In the genomic region with DNA sequence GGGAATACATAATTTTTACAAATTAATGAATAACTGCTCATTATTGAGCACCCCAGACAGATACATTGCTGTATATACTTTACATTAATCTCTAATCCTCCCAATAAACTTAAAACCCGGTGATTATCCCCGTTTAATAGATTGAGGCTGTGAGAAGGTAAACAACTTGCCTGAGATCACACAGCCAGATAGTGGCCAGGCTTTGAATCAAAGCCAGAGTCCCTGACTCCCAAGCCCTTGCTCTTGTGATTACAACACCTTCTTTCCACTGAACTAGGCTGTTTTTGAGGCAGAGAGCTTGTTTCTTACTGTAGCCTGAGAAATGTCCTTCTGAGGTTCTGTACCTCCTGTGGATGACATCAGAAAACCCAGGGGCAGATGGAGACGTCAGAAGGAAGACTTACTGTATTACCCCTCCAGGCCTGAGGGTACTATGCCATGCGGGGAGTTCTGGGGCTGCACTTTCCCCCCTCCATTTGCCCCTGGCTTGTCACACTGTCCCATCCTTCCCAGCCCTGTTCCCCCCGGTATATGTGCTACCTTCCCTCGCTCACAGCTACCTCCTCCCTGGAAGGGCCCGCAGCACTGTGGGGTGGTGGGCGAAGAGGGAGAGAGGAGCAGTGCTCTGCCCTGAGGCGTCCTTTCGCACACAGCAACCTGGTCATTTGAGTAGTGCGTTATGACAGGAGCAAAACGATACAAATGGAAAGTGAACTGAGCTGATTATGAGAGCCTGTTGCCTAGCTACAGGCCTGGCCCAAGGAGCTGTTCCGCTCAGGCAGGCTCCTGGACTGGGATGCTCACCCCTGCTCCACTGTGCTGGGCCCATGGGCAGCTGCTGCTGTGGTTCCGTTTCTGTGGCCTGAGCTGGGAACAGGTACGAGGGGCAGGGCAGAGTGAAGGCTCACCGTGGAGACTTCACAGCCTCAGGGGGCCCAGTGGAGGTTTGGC, we compare ENCODE assay signal across 12 cellular contexts. TPM values are rescaled to one million over a fixed set of nuclear protein-coding genes. Genes with fewer than 3 reads are reported as not detected.
DNase-seq lines count a peak whose midpoint lies in the region; ATAC-seq and TF ChIP-seq lines count a peak whose summit lies in the region.
"Had no signal": no experiment of that assay in that cellular context is flagged by ENCODE, and none has a peak within 500 bp of the region (broad histone marks: within the 10 kb centered on the region; RNA-seq: fewer than 3 reads in every experiment).

No MANE protein-coding gene starts in this region.

- no peak for TF ChIP-seq CTCF in glutamatergic neuron (IDR thresholded peaks at IDR 0.05; ENCODE audit: partially characterized antibody, unreplicated experiment)

- peak overlapping the region; percentile 80 for H3K27ac Mint-ChIP-seq in activated CD4-positive, alpha-beta T cell treated with anti-CD3 and anti-CD28 coated beads for 36 hours
- peak overlapping the region; percentile 10 for H3K27ac Mint-ChIP-seq in glutamatergic neuron (ENCODE audit: unreplicated experiment)
- H3K27ac Mint-ChIP-seq in stimulated activated memory B cell treated with anti-CD40 and anti-IgM and Interleukin-4, amounts not matched to agents 10 μg/mL and 1 μg/mL and 100 μg/mL, for 72 hours = peak overlapping the region; percentile 44

- H3K9me3 Mint-ChIP-seq in activated CD4-positive, alpha-beta T cell treated with anti-CD3 and anti-CD28 coated beads for 36 hours (ENCODE audit: low read depth) = no peaks in the 10 kb centered on the region
- H3K9me3 Mint-ChIP-seq in glutamatergic neuron (ENCODE audit: unreplicated experiment) = peaks cover under 1% of the 10 kb centered on the region
- no peaks in the 10 kb centered on the region for H3K9me3 Mint-ChIP-seq in stimulated activated memory B cell treated with anti-CD40 and anti-IgM and Interleukin-4, amounts not matched to agents 10 μg/mL and 1 μg/mL and 100 μg/mL, for 72 hours

- peaks cover 59% of the 10 kb centered on the region for H3K4me1 Mint-ChIP-seq in activated CD4-positive, alpha-beta T cell treated with anti-CD3 and anti-CD28 coated beads for 36 hours
- H3K4me1 Mint-ChIP-seq in glutamatergic neuron (ENCODE audit: low read depth, unreplicated experiment) = peaks cover 15% of the 10 kb centered on the region
- H3K4me1 Mint-ChIP-seq in stimulated activated memory B cell treated with anti-CD40 and anti-IgM and Interleukin-4, amounts not matched to agents 10 μg/mL and 1 μg/mL and 100 μg/mL, for 72 hours = peaks cover 55% of the 10 kb centered on the region

- CTCF ChIA-PET in activated CD4-positive, alpha-beta T cell treated with anti-CD3 and anti-CD28 coated beads for 36 hours (lab: Charles Lee) = interaction anchor here (0.7 to 3.4 kb wide), 7 partner anchors 11 to 569 kb away, joined by 3 to 26 read pairs (median 4); no protein-coding TSS in a partner anchor

- peak; percentile 49 for DNase-seq in activated CD4-positive, alpha-beta T cell treated with anti-CD3 and anti-CD28 coated beads for 36 hours
- no peak for DNase-seq in activated CD4-positive, alpha-beta T cell treated with anti-CD3 and anti-CD28 coated beads, Interleukin-2, amount 50 U/mL, for 48 hours
- DNase-seq in NCI-H82 (lab: John Stamatoyannopoulos, UW) (peak; percentile 61), glutamatergic neuron (no peak), NCI-H2171 treated with DMSO at 0.1 percent for 48 hours (lab: John Stamatoyannopoulos, UW) (no peak), GF-D8 (lab: John Stamatoyannopoulos, UW) (no peak)
- DNase-seq: GDM1; left cardiac atrium; NCI-H2081; stimulated activated CD4-positive, alpha-beta T cell treated with anti-CD3 and anti-CD28 coated beads, Interleukin-4, amount 100 ng/mL, for 24 hours had no signal

- intact Hi-C loops in activated CD4-positive, alpha-beta T cell treated with anti-CD3 and anti-CD28 coated beads for 36 hours (cut with DNase I, micrococcal nuclease) = loop anchor here (1.0 to 10.0 kb wide), 4 partner anchors 22 to 1003 kb away; partner anchors contain the start of gene KCNA3 (in 1 of the 2)

- no peaks in the 10 kb centered on the region for H3K27me3 Mint-ChIP-seq in activated CD4-positive, alpha-beta T cell treated with anti-CD3 and anti-CD28 coated beads for 36 hours
- H3K27me3 Mint-ChIP-seq in glutamatergic neuron (ENCODE audit: unreplicated experiment) = peaks cover 10% of the 10 kb centered on the region
- H3K27me3 Mint-ChIP-seq in stimulated activated memory B cell treated with anti-CD40 and anti-IgM and Interleukin-4, amounts not matched to agents 10 μg/mL and 1 μg/mL and 100 μg/mL, for 72 hours = no peaks in the 10 kb centered on the region

- ATAC-seq in activated CD4-positive, alpha-beta T cell treated with anti-CD3 and anti-CD28 coated beads for 36 hours = peak; percentile 17
- ATAC-seq in stimulated activated memory B cell treated with anti-CD40 and anti-IgM and Interleukin-4, amounts not matched to agents 10 μg/mL and 1 μg/mL and 100 μg/mL, for 72 hours = no peak
- no peak for ATAC-seq in HG02642 (IDR thresholded peaks at IDR 0.05; ENCODE audit: poor library complexity, unreplicated experiment)
- ATAC-seq: left cardiac atrium had no signal

- H3K36me3 Mint-ChIP-seq in activated CD4-positive, alpha-beta T cell treated with anti-CD3 and anti-CD28 coated beads for 36 hours (ENCODE audit: low read depth) = peaks cover 3% of the 10 kb centered on the region
- H3K36me3 Mint-ChIP-seq in glutamatergic neuron (ENCODE audit: unreplicated experiment) = no peaks in the 10 kb centered on the region
- H3K36me3 Mint-ChIP-seq in stimulated activated memory B cell treated with anti-CD40 and anti-IgM and Interleukin-4, amounts not matched to agents 10 μg/mL and 1 μg/mL and 100 μg/mL, for 72 hours = peaks cover 9% of the 10 kb centered on the region

- H3K4me3 Mint-ChIP-seq in activated CD4-positive, alpha-beta T cell treated with anti-CD3 and anti-CD28 coated beads for 36 hours = peak overlapping the region; percentile 37
- peak overlapping the region; percentile 39 for H3K4me3 Mint-ChIP-seq in glutamatergic neuron (ENCODE audit: unreplicated experiment)
- H3K4me3 Mint-ChIP-seq in stimulated activated memory B cell treated with anti-CD40 and anti-IgM and Interleukin-4, amounts not matched to agents 10 μg/mL and 1 μg/mL and 100 μg/mL, for 72 hours = no peak overlapping the region

- POLR2A ChIA-PET in activated CD4-positive, alpha-beta T cell treated with anti-CD3 and anti-CD28 coated beads for 36 hours (lab: Charles Lee) = interaction anchor here (0.6 kb wide), 1 partner anchor 161 kb away, joined by 8 read pairs; no protein-coding TSS in a partner anchor

RNA-seq across cellular contexts. Expression of gene KCNC4, which starts 4.6 kb away (rescaled TPM):
- 10 to 100 TPM; 13.9 to 14.3 TPM for total RNA-seq in activated CD4-positive, alpha-beta T cell treated with anti-CD3 and anti-CD28 coated beads for 36 hours
- 9.7 TPM for total RNA-seq in glutamatergic neuron (ENCODE audit: unreplicated experiment)

Comparison
In these comparisons a context has a peak if more than half of its experiments do, and no peak if none do; other contexts are left out.
1. DNase-seq: peak in activated CD4-positive, alpha-beta T cell treated with anti-CD3 and anti-CD28 coated beads for 36 hours (single experiment) and NCI-H82 (single experiment); none in activated CD4-positive, alpha-beta T cell treated with anti-CD3 and anti-CD28 coated beads, Interleukin-2, amount 50 U/mL, for 48 hours (0 of 2), glutamatergic neuron (single experiment), NCI-H2171 treated with DMSO at 0.1 percent for 48 hours (single experiment) and GF-D8 (single experiment).
2. H3K27ac Mint-ChIP-seq: peak in every context shown above with its lines; median percentile 80 in activated CD4-positive, alpha-beta T cell treated with anti-CD3 and anti-CD28 coated beads for 36 hours; 44 in stimulated activated memory B cell treated with anti-CD40 and anti-IgM and Interleukin-4, amounts not matched to agents 10 μg/mL and 1 μg/mL and 100 μg/mL, for 72 hours; 10 in glutamatergic neuron.